18 cellular contexts compared by ENCODE assay signal in the genomic region with DNA sequence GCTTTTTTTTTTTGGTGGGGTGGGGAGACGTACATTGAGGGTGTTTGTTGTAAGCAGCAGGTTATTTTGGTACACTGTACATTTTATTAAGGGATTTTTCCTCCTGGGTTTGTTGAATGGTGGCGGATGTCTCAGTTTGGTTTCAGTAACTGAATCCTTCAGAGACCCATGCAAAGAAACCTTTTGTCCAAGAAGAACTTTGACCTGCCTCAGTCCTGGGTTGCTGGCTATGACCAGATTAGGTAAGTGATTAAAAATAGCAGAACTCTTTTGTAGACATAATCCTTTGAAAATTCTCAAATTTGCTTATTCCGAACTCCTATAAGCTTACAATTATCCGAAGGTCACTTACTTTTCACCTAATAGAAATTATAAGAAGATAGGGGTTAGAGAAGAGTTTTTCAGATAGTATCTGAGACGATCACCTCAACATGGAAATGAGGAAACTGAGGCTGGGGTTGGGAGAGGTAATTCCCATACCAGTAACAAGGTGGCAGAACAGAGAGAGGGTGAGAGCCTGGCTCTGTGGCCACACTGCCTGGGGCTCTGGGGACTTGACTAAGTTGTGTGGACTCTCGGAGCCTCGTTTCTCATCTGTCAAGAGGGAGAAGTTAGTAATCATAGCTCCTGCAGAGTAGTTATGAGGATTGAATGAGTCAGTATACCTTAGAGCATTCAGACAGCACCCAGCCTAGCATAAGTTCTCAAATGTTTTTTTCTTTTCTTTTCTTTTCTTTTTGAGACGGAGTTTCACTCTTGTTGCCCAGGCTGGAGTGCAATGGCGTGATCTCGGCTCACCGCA.
DNase-seq lines count a peak whose midpoint lies in the region; ATAC-seq, FAIRE-seq and TF ChIP-seq lines count a peak whose summit lies in the region.
"Had no signal": no experiment of that assay in that cellular context is flagged by ENCODE, and none has a peak within 500 bp of the region (broad histone marks: within the 10 kb centered on the region; RNA-seq: fewer than 3 reads in every experiment).

No MANE protein-coding gene starts in this region.

- ATAC-seq in left lobe of liver = peak; percentile 23

- H3K4me3 Mint-ChIP-seq in chondrocyte (ENCODE audit: unreplicated experiment) = no peak overlapping the region
- H3K4me3 Mint-ChIP-seq: B cell had no signal

- FAIRE-seq in GM19239 (lab: Jason Lieb, UNC) = no peak
- FAIRE-seq: urothelium cell line had no signal

- no peak overlapping the region for H3K4me3 ChIP-seq in AG10803 (ENCODE audit: low read length)
- H3K4me3 ChIP-seq: coronary artery had no signal

- peak; percentile 26 for TF ChIP-seq CTCF in AG10803 (conservative IDR thresholded peaks at IDR 0.05; ENCODE audit: low read length)
- TF ChIP-seq CTCF in chondrocyte (IDR thresholded peaks at IDR 0.05) = peak; percentile 46

- peak; percentile 57 for DNase-seq in AG10803 (ENCODE audit: low read depth)
- peak; percentile 63 for DNase-seq in NCI-H226
- no peak for DNase-seq in chondrocyte (ENCODE audit: low spot score)
- DNase-seq in left lobe of liver (ENCODE audit: low spot score) = no peak
- no peak for DNase-seq in hypothalamus (lab: John Stamatoyannopoulos, UW)
- DNase-seq in cardiac septum (ENCODE audit: low spot score) = no peak
- no peak for DNase-seq in cerebellum (ENCODE audit: low spot score)
- no peak for DNase-seq in GM19239 (ENCODE audit: insufficient read length, low spot score)
- DNase-seq: activated naive CD4-positive, alpha-beta T cell treated with Interleukin-2 at 50 U/mL for 16 hours; DMS79 treated with DMSO at 0.1 percent for 48 hours; KBM-7; NCI-H146; NCI-H526 treated with DMSO at 0.1 percent for 48 hours; SHP77 treated with DMSO at 0.1 percent for 48 hours had no signal

- intact Hi-C loops in cardiac septum (cut with DNase I) = no loop called here

- peak overlapping the region; percentile 84 for H3K27ac Mint-ChIP-seq in chondrocyte (ENCODE audit: unreplicated experiment)
- H3K27ac Mint-ChIP-seq: B cell had no signal

- H3K27me3 Mint-ChIP-seq in chondrocyte (ENCODE audit: low read depth) = no peaks in the 10 kb centered on the region
- H3K27me3 Mint-ChIP-seq: B cell, progenitor cell of endocrine pancreas had no signal

- H3K9me3 Mint-ChIP-seq in chondrocyte (ENCODE audit: low read depth) = no peaks in the 10 kb centered on the region

- H3K4me1 Mint-ChIP-seq in chondrocyte (ENCODE audit: low read depth) = peaks cover 65% of the 10 kb centered on the region

- H3K36me3 Mint-ChIP-seq in chondrocyte (ENCODE audit: low read depth) = no peaks in the 10 kb centered on the region

Comparison
In these comparisons a context has a peak if more than half of its experiments do, and no peak if none do; other contexts are left out.
1. DNase-seq: peak in AG10803 (single experiment) and NCI-H226 (single experiment); none in chondrocyte (single experiment), left lobe of liver (single experiment), hypothalamus (0 of 51), cardiac septum (single experiment), cerebellum (single experiment) and GM19239 (single experiment).